14 cellular contexts compared by ENCODE assay signal in the genomic region with DNA sequence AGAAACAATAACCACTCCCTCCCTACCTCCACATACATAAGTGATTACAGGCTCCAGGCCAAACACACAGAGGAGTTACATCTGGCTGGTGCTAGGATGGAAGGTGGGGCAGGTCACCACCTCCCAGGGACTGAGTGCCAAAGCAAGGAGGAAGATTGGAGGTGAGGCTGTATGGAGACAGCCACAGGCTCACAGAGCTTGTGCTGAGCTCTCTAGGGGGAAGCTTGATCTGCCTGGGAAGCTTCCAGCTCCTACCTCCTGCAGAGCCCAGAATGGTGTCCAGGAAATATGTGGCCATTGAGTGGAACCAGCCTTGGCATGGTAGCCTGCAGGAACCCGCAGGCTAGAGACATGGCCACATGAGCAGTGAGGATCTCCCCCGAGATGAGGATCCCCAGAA. TPM values are rescaled to one million over a fixed set of nuclear protein-coding genes. Genes with fewer than 3 reads are reported as not detected.
DNase-seq lines count a peak whose midpoint lies in the region; ATAC-seq and TF ChIP-seq lines count a peak whose summit lies in the region.
"Had no signal": no experiment of that assay in that cellular context is flagged by ENCODE, and none has a peak within 500 bp of the region (broad histone marks: within the 10 kb centered on the region; RNA-seq: fewer than 3 reads in every experiment).

No MANE protein-coding gene starts in this region.

- no peak overlapping the region for H2AFZ ChIP-seq in ACC112 (ENCODE audit: low read length, unreplicated experiment)

- TF ChIP-seq CTCF in brain microvascular endothelial cell (IDR thresholded peaks at IDR 0.05; ENCODE audit: low read depth, low read length, missing control alignments): no peak

- H3K4me3 ChIP-seq in ACC112 (ENCODE audit: low read depth, low read length): no peak overlapping the region
- no peak overlapping the region for H3K4me3 ChIP-seq in brain microvascular endothelial cell (ENCODE audit: low read depth, low read length)
- H3K4me3 ChIP-seq: dorsolateral prefrontal cortex, right atrium auricular region, suprapubic skin had no signal

- in situ Hi-C loops in brain microvascular endothelial cell (cut with HindIII; ENCODE audit: low pct_ligation_motif_present, low sequenced_read_pairs): no loop called here

- peaks cover 22% of the 10 kb centered on the region for H3K4me1 Mint-ChIP-seq in stimulated activated naive CD8-positive, alpha-beta T cell treated with anti-CD3 and anti-CD28 coated beads, Interleukin-15, amount 100 ng/mL, for 72 hours

- ATAC-seq in stimulated activated naive CD8-positive, alpha-beta T cell treated with anti-CD3 and anti-CD28 coated beads, Interleukin-15, amount 100 ng/mL, for 72 hours: no peak
- ATAC-seq in HG03097 (IDR thresholded peaks at IDR 0.05; ENCODE audit: low FRiP score, unreplicated experiment): no peak

- H3K79me2 ChIP-seq in ACC112 (ENCODE audit: control insufficient read depth, insufficient read depth, low read length, unreplicated experiment): peaks cover 13% of the 10 kb centered on the region

- H3K27ac Mint-ChIP-seq in stimulated activated naive CD8-positive, alpha-beta T cell treated with anti-CD3 and anti-CD28 coated beads, Interleukin-15, amount 100 ng/mL, for 72 hours: no peak overlapping the region

- no peak overlapping the region for H3K4me3 Mint-ChIP-seq in stimulated activated naive CD8-positive, alpha-beta T cell treated with anti-CD3 and anti-CD28 coated beads, Interleukin-15, amount 100 ng/mL, for 72 hours

- H3K27ac ChIP-seq in ACC112 (ENCODE audit: low read depth, low read length): peak overlapping the region; percentile 53
- H3K27ac ChIP-seq in brain microvascular endothelial cell: peak overlapping the region; percentile 55
- H3K27ac ChIP-seq: dorsolateral prefrontal cortex, right atrium auricular region, suprapubic skin had no signal

- no peaks in the 10 kb centered on the region for H3K36me3 ChIP-seq in ACC112 (ENCODE audit: insufficient read depth, low read length)
- H3K36me3 ChIP-seq in brain microvascular endothelial cell (replicated peaks): peaks cover 2% of the 10 kb centered on the region

- DNase-seq in M059J (ENCODE audit: low read depth) (peak; percentile 81), brain microvascular endothelial cell (no peak), mucosa of gallbladder (ENCODE audit: low spot score) (peak; percentile 69), pons (ENCODE audit: low spot score) (no peak), NCI-H774 (lab: John Stamatoyannopoulos, UW) (no peak)
- no peak for DNase-seq in stimulated activated naive CD8-positive, alpha-beta T cell treated with anti-CD3 and anti-CD28 coated beads, Interleukin-15, amount 100 ng/mL, for 72 hours
- DNase-seq: activated effector memory CD4-positive, alpha-beta T cell treated with anti-CD3 and anti-CD28 coated beads, Interleukin-2, amount 50 U/mL, for 16 hours; aorta; dorsolateral prefrontal cortex; stimulated activated CD4-positive, alpha-beta T cell treated with anti-CD3 and anti-CD28 coated beads, Interleukin-1b, Interleukin-23, amount 100 ng/mL, for 48 hours had no signal

- peaks cover 6% of the 10 kb centered on the region for H3K4me1 ChIP-seq in ACC112 (ENCODE audit: control insufficient read depth, insufficient read depth, low read length, unreplicated experiment)

- H3K27me3 ChIP-seq in ACC112 (ENCODE audit: insufficient read depth, low read length) (no peaks in the 10 kb centered on the region), brain microvascular endothelial cell (replicated peaks) (no peaks in the 10 kb centered on the region)
- H3K27me3 ChIP-seq: dorsolateral prefrontal cortex, right atrium auricular region, suprapubic skin had no signal

- H3K9me3 Mint-ChIP-seq in stimulated activated naive CD8-positive, alpha-beta T cell treated with anti-CD3 and anti-CD28 coated beads, Interleukin-15, amount 100 ng/mL, for 72 hours: no peaks in the 10 kb centered on the region

- no peaks in the 10 kb centered on the region for H3K27me3 Mint-ChIP-seq in stimulated activated naive CD8-positive, alpha-beta T cell treated with anti-CD3 and anti-CD28 coated beads, Interleukin-15, amount 100 ng/mL, for 72 hours

RNA-seq across cellular contexts. Expression of a gene that starts 3.6 kb away (rescaled TPM):
- 22.3 and 27.9 TPM in 2 replicates for total RNA-seq in M059J (2014; rRNA removed; shearing (Covaris generic))
- total RNA-seq in mucosa of gallbladder: 107 TPM

RNA-seq across cellular contexts. Expression of a gene that starts 8.2 kb away (rescaled TPM):
- total RNA-seq in M059J (2014; rRNA removed; shearing (Covaris generic)): 17.5 and 21.2 TPM in 2 replicates
- total RNA-seq in mucosa of gallbladder: 26.6 TPM

Comparison
In these comparisons a context has a peak if more than half of its experiments do, and no peak if none do; other contexts are left out.
1. DNase-seq: peak in M059J (single experiment) and mucosa of gallbladder (single experiment); none in brain microvascular endothelial cell (single experiment), stimulated activated naive CD8-positive, alpha-beta T cell treated with anti-CD3 and anti-CD28 coated beads, Interleukin-15, amount 100 ng/mL, for 72 hours (0 of 2), pons (single experiment) and NCI-H774 (single experiment).